In the genomic region with DNA sequence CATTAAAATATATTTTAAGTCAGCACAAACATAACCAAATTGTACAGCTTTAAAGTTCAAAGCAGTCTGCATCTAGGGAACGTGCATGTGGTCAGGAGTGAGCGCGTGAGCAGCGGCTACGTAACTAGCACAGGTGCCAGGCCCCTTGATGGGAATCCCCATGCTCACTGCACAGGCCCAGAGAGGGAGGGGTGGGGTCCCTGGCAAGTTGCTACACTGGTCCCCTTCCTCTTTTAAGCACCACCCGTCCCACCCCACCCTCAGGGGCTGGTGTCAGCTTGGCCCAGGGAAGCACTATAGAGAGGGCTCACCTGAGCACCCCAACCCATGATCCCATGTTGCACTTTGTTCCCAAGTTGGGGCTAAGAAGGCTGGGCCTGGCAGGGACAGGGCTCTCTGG, we compare ENCODE assay signal across 8 cellular contexts. TPM values are rescaled to one million over a fixed set of nuclear protein-coding genes. Genes with fewer than 3 reads are reported as not detected.
DNase-seq lines count a peak whose midpoint lies in the region; ATAC-seq and TF ChIP-seq lines count a peak whose summit lies in the region.

No MANE protein-coding gene starts in this region.

- peaks cover 34% of the 10 kb centered on the region for H3K4me1 Mint-ChIP-seq in activated T-cell treated with anti-CD3 and anti-CD28 coated beads, Interleukin-2, amount 50 U/mL, for 72 hours (ENCODE audit: low read depth)

- peaks cover 5% of the 10 kb centered on the region for H4K20me1 ChIP-seq in smooth muscle cell (ENCODE audit: low read depth)

- no peaks in the 10 kb centered on the region for H3K9me3 Mint-ChIP-seq in activated T-cell treated with anti-CD3 and anti-CD28 coated beads, Interleukin-2, amount 50 U/mL, for 72 hours

- peak; percentile 33 for DNase-seq in activated CD4-positive, alpha-beta T cell treated with anti-CD3 and anti-CD28 coated beads, Interleukin-2, amount 50 U/mL, for 1 hour
- DNase-seq in activated CD4-positive, alpha-beta T cell treated with anti-CD3 and anti-CD28 coated beads, Interleukin-2, amount 50 U/mL, for 4 hours: no peak
- no peak for DNase-seq in activated T-cell treated with anti-CD3 and anti-CD28 coated beads, Interleukin-2, amount 50 U/mL, for 72 hours
- DNase-seq in right cardiac atrium (peak in 2 of 3 donors; percentile 70), smooth muscle cell (lab: John Stamatoyannopoulos, UW; ENCODE audit: unreplicated experiment) (no peak), cerebellum (ENCODE audit: low spot score) (no peak), NCI-H2196 treated with DMSO at 0.1 percent for 48 hours (lab: John Stamatoyannopoulos, UW; ENCODE audit: unreplicated experiment) (no peak), anterior cingulate cortex (lab: John Stamatoyannopoulos, UW) (no peak)

- H3K4me3 Mint-ChIP-seq in activated T-cell treated with anti-CD3 and anti-CD28 coated beads, Interleukin-2, amount 50 U/mL, for 72 hours: peak overlapping the region; percentile 92 to 96

- TF ChIP-seq CTCF in smooth muscle cell (IDR thresholded peaks at IDR 0.05; ENCODE audit: borderline replicate concordance, insufficient read depth, poor library complexity, severe bottlenecking): no peak

- H3K4me1 ChIP-seq in right cardiac atrium (ENCODE audit: control insufficient read depth, insufficient read depth, low read length) (peaks cover 12% of the 10 kb centered on the region), smooth muscle cell (ENCODE audit: low read depth) (peaks cover 6% of the 10 kb centered on the region)

- ATAC-seq in activated T-cell treated with anti-CD3 and anti-CD28 coated beads, Interleukin-2, amount 50 U/mL, for 72 hours (replicated peaks in 1 of 2): no peak
- ATAC-seq in right cardiac atrium: no peak

- no peaks in the 10 kb centered on the region for H3K27me3 ChIP-seq in right cardiac atrium (ENCODE audit: control insufficient read depth, insufficient read depth)
- H3K27me3 ChIP-seq in smooth muscle cell (ENCODE audit: low read depth): no peaks in the 10 kb centered on the region

- intact Hi-C loops in right cardiac atrium (cut with DNase I): no loop called here

- H3K4me3 ChIP-seq in right cardiac atrium (ENCODE audit: low read length): peak overlapping the region; percentile 61
- peak overlapping the region; percentile 73 for H3K4me3 ChIP-seq in smooth muscle cell

- H3K36me3 ChIP-seq in smooth muscle cell (ENCODE audit: low read depth): no peaks in the 10 kb centered on the region

- H3K9me3 ChIP-seq in right cardiac atrium (ENCODE audit: control insufficient read depth, low read length) (no peaks in the 10 kb centered on the region), smooth muscle cell (replicated peaks; ENCODE audit: low read depth) (no peaks in the 10 kb centered on the region)

- H3K79me2 ChIP-seq in smooth muscle cell (ENCODE audit: low read depth): peaks cover 13% of the 10 kb centered on the region

- no peak overlapping the region for H2AFZ ChIP-seq in smooth muscle cell (ENCODE audit: low read depth)

- H3F3A ChIP-seq in smooth muscle cell (ENCODE audit: low read depth): peaks cover 12% of the 10 kb centered on the region

- peaks cover 0 to 4% of the 10 kb centered on the region in 2 donors for H3K36me3 Mint-ChIP-seq in activated T-cell treated with anti-CD3 and anti-CD28 coated beads, Interleukin-2, amount 50 U/mL, for 72 hours (ENCODE audit: insufficient read depth in 2 of 2)

- no peaks in the 10 kb centered on the region for H3K27me3 Mint-ChIP-seq in activated T-cell treated with anti-CD3 and anti-CD28 coated beads, Interleukin-2, amount 50 U/mL, for 72 hours (ENCODE audit: low read depth)

- WGBS in right cardiac atrium: 19% methylated on average over 6 of the region's 6 CpGs
- 61% methylated on average over 6 of the region's 6 CpGs for WGBS in smooth muscle cell (ENCODE audit: low lambda C conversion rate)

- H3K9ac ChIP-seq in smooth muscle cell (ENCODE audit: low read depth): peak overlapping the region; percentile 98

- peak overlapping the region; percentile 94 for H3K27ac ChIP-seq in right cardiac atrium (ENCODE audit: low read length)
- peak overlapping the region; percentile 94 for H3K27ac ChIP-seq in smooth muscle cell (ENCODE audit: low read depth)

- H3K4me2 ChIP-seq in smooth muscle cell: peak overlapping the region; percentile 87

- peak overlapping the region; percentile 92 for H3K27ac Mint-ChIP-seq in activated T-cell treated with anti-CD3 and anti-CD28 coated beads, Interleukin-2, amount 50 U/mL, for 72 hours

RNA-seq across cellular contexts. Expression of a gene that starts 0.8 kb away (rescaled TPM):
- total RNA-seq in activated T-cell treated with anti-CD3 and anti-CD28 coated beads, Interleukin-2, amount 50 U/mL, for 72 hours: 10 to 100 TPM; 22.3 to 33.4 TPM
- 10 to 100 TPM; 12.6 to 34.7 (median 19.6) TPM for total RNA-seq in right cardiac atrium
- polyA plus RNA-seq in right cardiac atrium: 13.2 TPM
- total RNA-seq in smooth muscle cell: 21.1 and 21.3 TPM in 2 replicates
- polyA plus RNA-seq in smooth muscle cell: 68.3 and 74.8 TPM in 2 replicates
- total RNA-seq in cerebellum: 9.4 TPM

RNA-seq across cellular contexts. Expression of a gene that starts 5.1 kb away (rescaled TPM):
- under 1 TPM; 0.19 to 0.72 TPM for total RNA-seq in activated T-cell treated with anti-CD3 and anti-CD28 coated beads, Interleukin-2, amount 50 U/mL, for 72 hours
- under 1 TPM in 1 of 4 donors, not detected in 3; 0.09 TPM for total RNA-seq in right cardiac atrium
- polyA plus RNA-seq in right cardiac atrium: 0.57 TPM
- 2.8 and 2.9 TPM in 2 replicates for total RNA-seq in smooth muscle cell
- polyA plus RNA-seq in smooth muscle cell: 2.2 and 2.4 TPM in 2 replicates
- 0.91 TPM for total RNA-seq in cerebellum

RNA-seq across cellular contexts. Expression of a gene that starts 35.2 kb away (rescaled TPM):
- 10 to 100 TPM; 35.1 to 35.2 TPM for total RNA-seq in activated T-cell treated with anti-CD3 and anti-CD28 coated beads, Interleukin-2, amount 50 U/mL, for 72 hours
- total RNA-seq in right cardiac atrium: 10 to 100 TPM; 36.6 to 44.6 (median 41.8) TPM
- 24.4 TPM for polyA plus RNA-seq in right cardiac atrium
- total RNA-seq in smooth muscle cell: 15.8 and 17.3 TPM in 2 replicates
- 23.9 and 37.8 TPM in 2 replicates for polyA plus RNA-seq in smooth muscle cell
- 23.5 TPM for total RNA-seq in cerebellum

RNA-seq across cellular contexts. Expression of a gene that starts 35.3 kb away (rescaled TPM):
- total RNA-seq in activated T-cell treated with anti-CD3 and anti-CD28 coated beads, Interleukin-2, amount 50 U/mL, for 72 hours: 10 to 100 TPM; 27.9 to 29.8 TPM
- total RNA-seq in right cardiac atrium: 1 to 10 TPM; 3.5 to 7.5 (median 6.6) TPM
- polyA plus RNA-seq in right cardiac atrium: 6.2 TPM
- 15.4 and 18.7 TPM in 2 replicates for total RNA-seq in smooth muscle cell
- 22.9 and 28.5 TPM in 2 replicates for polyA plus RNA-seq in smooth muscle cell
- 12.2 TPM for total RNA-seq in cerebellum

RNA-seq across cellular contexts. Expression of a gene that starts 50.4 kb away (rescaled TPM):
- 100 to 1,000 TPM in 1 of 2 donors, 10 to 100 TPM in 1; 82.7 to 108 TPM for total RNA-seq in activated T-cell treated with anti-CD3 and anti-CD28 coated beads, Interleukin-2, amount 50 U/mL, for 72 hours
- 100 to 1,000 TPM in 1 of 4 donors, 10 to 100 TPM in 3; 75.7 to 110 (median 93.6) TPM for total RNA-seq in right cardiac atrium
- polyA plus RNA-seq in right cardiac atrium: 37.4 TPM
- 53.1 and 69.4 TPM in 2 replicates for total RNA-seq in smooth muscle cell
- polyA plus RNA-seq in smooth muscle cell: 91.7 and 104 TPM in 2 replicates
- 58.3 TPM for total RNA-seq in cerebellum

Comparison
In these comparisons a context has a peak if more than half of its experiments do, and no peak if none do; other contexts are left out.
1. DNase-seq: peak in activated CD4-positive, alpha-beta T cell treated with anti-CD3 and anti-CD28 coated beads, Interleukin-2, amount 50 U/mL, for 1 hour (single experiment) and right cardiac atrium (2 of 3); none in activated CD4-positive, alpha-beta T cell treated with anti-CD3 and anti-CD28 coated beads, Interleukin-2, amount 50 U/mL, for 4 hours (0 of 2), activated T-cell treated with anti-CD3 and anti-CD28 coated beads, Interleukin-2, amount 50 U/mL, for 72 hours (0 of 2), smooth muscle cell (single experiment), cerebellum (single experiment), NCI-H2196 treated with DMSO at 0.1 percent for 48 hours (single experiment) and anterior cingulate cortex (0 of 58).